In genomic region chr9:113620377-113621161, GRCh38 we compare ENCODE assay signal across 9 cellular contexts.
A peak's percentile ranks its signal among the peaks of the same experiment; 100 is the strongest.
DNase-seq lines count a peak whose midpoint lies in the region; ATAC-seq and TF ChIP-seq lines count a peak whose summit lies in the region.
"Had no signal": no experiment of that assay in that cellular context is flagged by ENCODE, and none has a peak within 500 bp of the region (broad histone marks: within the 10 kb centered on the region; RNA-seq: fewer than 3 reads in every experiment).

No MANE protein-coding gene starts in this region.

- H3K27ac Mint-ChIP-seq in activated naive CD8-positive, alpha-beta T cell treated with anti-CD3 and anti-CD28 coated beads for 36 hours, result no peak overlapping the region
- H3K27ac Mint-ChIP-seq: natural killer cell treated with Interleukin-12 subunit alpha and Interleukin-12 subunit beta and Interleukin-15 and Interleukin-18, amount 100 ng/mL, for 72 hours had no signal

- no peak for TF ChIP-seq CTCF in BE2C (IDR thresholded peaks at IDR 0.05; ENCODE audit: low read depth, low read length)
- TF ChIP-seq CTCF in heart right ventricle (IDR thresholded peaks at IDR 0.05), result no peak
- no peak for TF ChIP-seq CTCF in retinal pigment epithelial cell (conservative IDR thresholded peaks at IDR 0.05; ENCODE audit: low read depth, low read length)

- no peaks in the 10 kb centered on the region for H3K36me3 Mint-ChIP-seq in activated naive CD8-positive, alpha-beta T cell treated with anti-CD3 and anti-CD28 coated beads for 36 hours
- H3K36me3 Mint-ChIP-seq: natural killer cell treated with Interleukin-12 subunit alpha and Interleukin-12 subunit beta and Interleukin-15 and Interleukin-18, amount 100 ng/mL, for 72 hours had no signal

- no peaks in the 10 kb centered on the region for H3K9me3 Mint-ChIP-seq in activated naive CD8-positive, alpha-beta T cell treated with anti-CD3 and anti-CD28 coated beads for 36 hours
- H3K9me3 Mint-ChIP-seq: natural killer cell treated with Interleukin-12 subunit alpha and Interleukin-12 subunit beta and Interleukin-15 and Interleukin-18, amount 100 ng/mL, for 72 hours had no signal

- peaks cover 41% of the 10 kb centered on the region for H3K4me1 Mint-ChIP-seq in activated naive CD8-positive, alpha-beta T cell treated with anti-CD3 and anti-CD28 coated beads for 36 hours

- peak overlapping the region; percentile 83 to 98 (median 90) for H3K27ac ChIP-seq in heart right ventricle

- intact Hi-C loops in heart right ventricle (cut with DNase I), result loop anchor here in 3 of 10 donors (1.0 to 2.0 kb wide), 3 partner anchors 26 to 34 kb away; no protein-coding TSS in a partner anchor

- H3K36me3 ChIP-seq in BE2C (no peaks in the 10 kb centered on the region), heart right ventricle (no peaks in the 10 kb centered on the region)

- DNase-seq in BE2C (peak; percentile 84), HS-27A (ENCODE audit: low read depth) (peak; percentile 89), heart right ventricle (peak; percentile 53 to 86), retinal pigment epithelial cell (ENCODE audit: low read depth) (peak; percentile 96), midbrain (lab: John Stamatoyannopoulos, UW) (no peak)
- peak; percentile 60 for DNase-seq in activated naive CD8-positive, alpha-beta T cell treated with anti-CD3 and anti-CD28 coated beads for 36 hours

- peaks cover 28% of the 10 kb centered on the region for H3K4me1 ChIP-seq in BE2C
- H3K4me1 ChIP-seq in heart right ventricle, result peaks cover 21 to 86% (median 71%) of the 10 kb centered on the region in 9 donors

- H3K27me3 Mint-ChIP-seq in activated naive CD8-positive, alpha-beta T cell treated with anti-CD3 and anti-CD28 coated beads for 36 hours, result no peaks in the 10 kb centered on the region

- ATAC-seq in heart right ventricle (peak; percentile 55 to 85 (median 74)), GM19463 (IDR thresholded peaks at IDR 0.05; ENCODE audit: unreplicated experiment) (no peak), HG03025 (IDR thresholded peaks at IDR 0.05; ENCODE audit: low FRiP score, unreplicated experiment) (no peak)

- H3K27me3 ChIP-seq in BE2C (no peaks in the 10 kb centered on the region), heart right ventricle (no peaks in the 10 kb centered on the region)

- H3K4me3 Mint-ChIP-seq in activated naive CD8-positive, alpha-beta T cell treated with anti-CD3 and anti-CD28 coated beads for 36 hours, result no peak overlapping the region
- H3K4me3 Mint-ChIP-seq: natural killer cell treated with Interleukin-12 subunit alpha and Interleukin-12 subunit beta and Interleukin-15 and Interleukin-18, amount 100 ng/mL, for 72 hours had no signal

- H3K4me3 ChIP-seq in BE2C (ENCODE audit: low read depth, low read length) (peak overlapping the region; percentile 43), heart right ventricle (peak overlapping the region in 4 of 10 donors; percentile 5 to 31 (median 20)), retinal pigment epithelial cell (ENCODE audit: low read length) (peak overlapping the region; percentile 5)

- 17% methylated on average over 16 of the region's 16 CpGs for WGBS in heart right ventricle, 2 donors

- H3K9me3 ChIP-seq in BE2C, result no peaks in the 10 kb centered on the region
- no peaks in the 10 kb centered on the region for H3K9me3 ChIP-seq in heart right ventricle

Comparison
In these comparisons a context has a peak if more than half of its experiments do, and no peak if none do; other contexts are left out.
1. ATAC-seq: peak in heart right ventricle (8 of 8); none in GM19463 (single experiment) and HG03025 (single experiment).